In the genomic region with DNA sequence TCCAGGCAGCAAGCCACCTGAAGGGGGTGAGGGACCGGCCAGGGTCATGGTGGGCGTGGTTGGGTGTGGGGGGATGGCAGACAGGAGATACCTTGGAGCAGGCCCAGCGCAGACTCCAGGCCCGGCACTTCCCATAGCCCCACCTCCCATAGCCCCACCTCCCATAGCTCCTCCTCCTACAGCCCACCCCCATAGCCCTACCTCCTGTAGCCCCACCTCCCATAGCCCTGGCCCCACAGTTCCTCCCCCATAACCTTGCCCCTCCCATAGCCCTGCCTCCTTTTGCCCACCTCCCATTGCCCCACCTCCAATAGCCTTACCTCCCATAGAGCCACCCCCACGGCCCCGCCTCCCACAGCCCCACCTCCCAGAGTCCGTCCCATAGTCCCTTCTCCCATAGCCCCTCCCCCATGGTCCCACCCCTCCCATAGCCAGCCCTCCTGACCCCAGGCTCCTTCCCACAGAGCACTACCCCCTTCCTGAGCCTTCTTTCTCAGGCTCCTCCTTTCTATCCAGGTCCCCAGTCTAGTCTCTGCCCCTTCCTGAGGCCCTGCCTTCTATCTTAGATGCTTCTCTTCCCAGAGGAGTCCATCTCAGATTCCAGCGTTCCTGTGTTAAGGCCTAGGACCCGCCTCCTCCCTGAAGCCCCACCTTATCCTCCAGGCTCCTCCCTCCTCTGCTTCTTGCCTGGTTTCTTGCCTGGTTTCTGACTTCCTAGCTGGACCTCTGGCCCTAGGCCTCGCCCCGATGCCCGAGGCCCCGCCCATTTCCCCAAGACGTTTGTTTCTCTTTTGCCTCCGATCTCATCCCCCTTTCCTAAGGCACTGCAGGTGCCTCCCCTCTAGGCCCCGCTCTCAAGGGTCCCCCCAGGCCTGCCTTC, we compare ENCODE assay signal across 9 cellular contexts. TPM values are rescaled to one million over a fixed set of nuclear protein-coding genes. Genes with fewer than 3 reads are reported as not detected.
A peak's percentile ranks its signal among the peaks of the same experiment; 100 is the strongest.
DNase-seq lines count a peak whose midpoint lies in the region; ATAC-seq, FAIRE-seq and TF ChIP-seq lines count a peak whose summit lies in the region.
"Had no signal": no experiment of that assay in that cellular context is flagged by ENCODE, and none has a peak within 500 bp of the region (broad histone marks: within the 10 kb centered on the region; RNA-seq: fewer than 3 reads in every experiment).

No MANE protein-coding gene starts in this region.

- DNase-seq in H4 (ENCODE audit: low spot score) (peak; percentile 40), fibroblast of the aortic adventitia (ENCODE audit: low read depth) (peak; percentile 55), pancreas (no peak)
- no peak for DNase-seq in activated CD8-positive, alpha-beta memory T cell treated with anti-CD3 and anti-CD28 coated beads for 24 hours
- DNase-seq in T-helper 2 cell treated with Interferon-gamma antibody and Interleukin-4, amounts not matched to agents 5 μg/mL and 100 μg/mL, for 36 hours (ENCODE audit: low spot score): no peak
- DNase-seq: gastrocnemius medialis had no signal

- no peaks in the 10 kb centered on the region for H3K27me3 ChIP-seq in BLaER1 treated with 17β-estradiol and CSF1 and Interleukin-3, amounts not matched to agents 10 nM and 100 nM
- H3K27me3 ChIP-seq in pancreas: no peaks in the 10 kb centered on the region
- H3K27me3 ChIP-seq: gastrocnemius medialis had no signal

- no peak overlapping the region for H3K27ac Mint-ChIP-seq in T-helper 2 cell treated with Interferon-gamma antibody and Interleukin-4, amounts not matched to agents 5 μg/mL and 100 μg/mL, for 36 hours

- peak overlapping the region; percentile 25 to 73 (median 61); a peak in 20 of 22 replicates for H3K4me2 ChIP-seq in BLaER1 treated with 17β-estradiol and CSF1 and Interleukin-3, amounts not matched to agents 10 nM and 100 nM

- ATAC-seq in SK-N-SH treated with all-trans-retinoic acid at 6 μM for 48 hours (peak; percentile 76), pancreas (peak in 3 of 4 donors; percentile 10 to 42 (median 26)), HG03520 (IDR thresholded peaks at IDR 0.05; ENCODE audit: unreplicated experiment) (no peak)

- 74 to 76% methylated on average over 16 of the region's 16 CpGs for WGBS in pancreas, 2 donors

- peak overlapping the region in 8 of 10 experiments; percentile 6 to 45 (median 24); a peak in 9 of 20 replicates for H3K4me3 ChIP-seq in BLaER1 treated with 17β-estradiol and CSF1 and Interleukin-3, amounts not matched to agents 10 nM and 100 nM
- H3K4me3 ChIP-seq in fibroblast of the aortic adventitia (ENCODE audit: low read depth, low read length) (no peak overlapping the region), pancreas (no peak overlapping the region)
- H3K4me3 ChIP-seq: gastrocnemius medialis had no signal

- H3K36me3 ChIP-seq in BLaER1 treated with 17β-estradiol and CSF1 and Interleukin-3, amounts not matched to agents 10 nM and 100 nM: no peaks in the 10 kb centered on the region
- H3K36me3 ChIP-seq in pancreas: peaks cover 0 to 6% (median 0%) of the 10 kb centered on the region in 3 donors
- H3K36me3 ChIP-seq: gastrocnemius medialis had no signal

- no peak overlapping the region for H3K4me3 Mint-ChIP-seq in T-helper 2 cell treated with Interferon-gamma antibody and Interleukin-4, amounts not matched to agents 5 μg/mL and 100 μg/mL, for 36 hours

- TF ChIP-seq CTCF in fibroblast of the aortic adventitia (IDR thresholded peaks at IDR 0.05; ENCODE audit: insufficient read depth, low read length) (no peak), pancreas (IDR thresholded peaks at IDR 0.05) (no peak)

- H3K9me3 Mint-ChIP-seq in T-helper 2 cell treated with Interferon-gamma antibody and Interleukin-4, amounts not matched to agents 5 μg/mL and 100 μg/mL, for 36 hours: no peaks in the 10 kb centered on the region

- no peaks in the 10 kb centered on the region for H3K9me3 ChIP-seq in BLaER1 treated with 17β-estradiol and CSF1 and Interleukin-3, amounts not matched to agents 10 nM and 100 nM (replicated peaks in 1 of 11)
- H3K9me3 ChIP-seq in pancreas: no peaks in the 10 kb centered on the region
- H3K9me3 ChIP-seq: gastrocnemius medialis had no signal

- no peak for FAIRE-seq in pancreas (lab: Jason Lieb, UNC)

- H3K36me3 Mint-ChIP-seq in T-helper 2 cell treated with Interferon-gamma antibody and Interleukin-4, amounts not matched to agents 5 μg/mL and 100 μg/mL, for 36 hours (ENCODE audit: low read depth): no peaks in the 10 kb centered on the region

- H4K20me1 ChIP-seq in BLaER1 treated with 17β-estradiol and CSF1 and Interleukin-3, amounts not matched to agents 10 nM and 100 nM: 0 out of 22 replicates have a peak, but pooled peaks cover 0 to 2% (median 0%) of the 10 kb centered on the region in 11 experiments

- peaks cover 3% of the 10 kb centered on the region for H3K4me1 Mint-ChIP-seq in T-helper 2 cell treated with Interferon-gamma antibody and Interleukin-4, amounts not matched to agents 5 μg/mL and 100 μg/mL, for 36 hours (ENCODE audit: low read depth)

- intact Hi-C loops in pancreas (cut with DNase I): no loop called here

- H3K27me3 Mint-ChIP-seq in T-helper 2 cell treated with Interferon-gamma antibody and Interleukin-4, amounts not matched to agents 5 μg/mL and 100 μg/mL, for 36 hours (ENCODE audit: low read depth): no peaks in the 10 kb centered on the region

- peak overlapping the region in 5 of 11 experiments; percentile 3 to 43 (median 26); a peak in 5 of 22 replicates for H3K27ac ChIP-seq in BLaER1 treated with 17β-estradiol and CSF1 and Interleukin-3, amounts not matched to agents 10 nM and 100 nM
- H3K27ac ChIP-seq in pancreas: no peak overlapping the region
- H3K27ac ChIP-seq: gastrocnemius medialis had no signal

- peaks cover 7 to 41% (median 33%) of the 10 kb centered on the region in 10 experiments; a peak in 17 of 20 replicates for H3K4me1 ChIP-seq in BLaER1 treated with 17β-estradiol and CSF1 and Interleukin-3, amounts not matched to agents 10 nM and 100 nM
- H3K4me1 ChIP-seq in pancreas: no peaks in the 10 kb centered on the region
- H3K4me1 ChIP-seq: gastrocnemius medialis had no signal

- H3K9ac ChIP-seq in BLaER1 treated with 17β-estradiol and CSF1 and Interleukin-3, amounts not matched to agents 10 nM and 100 nM: peak overlapping the region in 5 of 11 experiments; percentile 25 to 40 (median 34); a peak in 8 of 22 replicates

TF ChIP-seq in SK-N-SH treated with all-trans-retinoic acid at 6 μM for 48 hours, 23 proteins besides CTCF, POLR2A, EP300 and RAD21:
- TF ChIP-seq CSDC2 (CRISPR knock-in tag; IDR thresholded peaks at IDR 0.05): no peak
- no peak for TF ChIP-seq OSR1 (CRISPR knock-in tag; IDR thresholded peaks at IDR 0.05)
- no peak for TF ChIP-seq SNAI2 (CRISPR knock-in tag; IDR thresholded peaks at IDR 0.05)
- TF ChIP-seq ZNF70 (CRISPR knock-in tag; IDR thresholded peaks at IDR 0.05): no peak

RNA-seq across cellular contexts. Expression of a gene that starts 46.8 kb away (rescaled TPM):
- total RNA-seq in H4 (2014; rRNA removed; shearing (Covaris generic)): 16.2 and 18.3 TPM in 2 replicates
- total RNA-seq in fibroblast of the aortic adventitia (ENCODE audit: low replicate concordance): 25.8 and 36.6 TPM in 2 replicates
- 10 to 100 TPM; 12.3 to 20.9 (median 15.7) TPM for total RNA-seq in pancreas
- polyA plus RNA-seq in pancreas: 10 to 100 TPM; 13.7 to 16.6 TPM

RNA-seq across cellular contexts. Expression of a gene that starts 52.4 kb away (rescaled TPM):
- total RNA-seq in H4 (2014; rRNA removed; shearing (Covaris generic)): 29.0 and 32.3 TPM in 2 replicates
- 17.7 and 23.1 TPM in 2 replicates for total RNA-seq in fibroblast of the aortic adventitia (ENCODE audit: low replicate concordance)
- 10 to 100 TPM in 3 of 6 donors, 1 to 10 TPM in 3; 9.0 to 13.0 (median 9.8) TPM for total RNA-seq in pancreas
- 10 to 100 TPM; 17.4 to 19.6 TPM for polyA plus RNA-seq in pancreas

Comparison
In these comparisons a context has a peak if more than half of its experiments do, and no peak if none do; other contexts are left out.
1. H3K4me3 ChIP-seq: peak in BLaER1 treated with 17β-estradiol and CSF1 and Interleukin-3, amounts not matched to agents 10 nM and 100 nM (8 of 10); none in fibroblast of the aortic adventitia (single experiment) and pancreas (0 of 4).
2. DNase-seq: peak in H4 (single experiment) and fibroblast of the aortic adventitia (single experiment); none in pancreas (0 of 6), activated CD8-positive, alpha-beta memory T cell treated with anti-CD3 and anti-CD28 coated beads for 24 hours (single experiment) and T-helper 2 cell treated with Interferon-gamma antibody and Interleukin-4, amounts not matched to agents 5 μg/mL and 100 μg/mL, for 36 hours (single experiment).